Comparison of ENCODE assay signal across 18 cellular contexts in genomic region chr5:75886706-75887105, GRCh38.
DNase-seq lines count a peak whose midpoint lies in the region; FAIRE-seq and TF ChIP-seq lines count a peak whose summit lies in the region.
"Had no signal": no experiment of that assay in that cellular context is flagged by ENCODE, and none has a peak within 500 bp of the region (broad histone marks: within the 10 kb centered on the region; RNA-seq: fewer than 3 reads in every experiment).

No MANE protein-coding gene starts in this region.

- H3K9ac ChIP-seq in OCI-LY3 (ENCODE audit: low read length) (no peak overlapping the region), endothelial cell of umbilical vein (replicated peaks; ENCODE audit: extremely low read depth, insufficient read depth, low read length) (no peak overlapping the region)

- H4K20me1 ChIP-seq in OCI-LY3 (ENCODE audit: insufficient read depth, low read length) (no peaks in the 10 kb centered on the region), endothelial cell of umbilical vein (replicated peaks; ENCODE audit: control insufficient read depth, extremely low read depth, insufficient read depth, low read length) (no peaks in the 10 kb centered on the region)

- H3K79me2 ChIP-seq in OCI-LY3 (ENCODE audit: low read length) (no peaks in the 10 kb centered on the region), endothelial cell of umbilical vein (ENCODE audit: control insufficient read depth, insufficient read depth, low read length) (no peaks in the 10 kb centered on the region)

- FAIRE-seq in endothelial cell of umbilical vein (lab: Jason Lieb, UNC) = no peak
- FAIRE-seq: GM18507 had no signal

- H3K4me3 ChIP-seq in OCI-LY3 (ENCODE audit: low read length) (no peak overlapping the region), endothelial cell of umbilical vein (replicated peaks in 1 of 3; ENCODE audit: insufficient read depth in 1 of 3, low read depth in 1 of 3, low read length in 3 of 3) (no peak overlapping the region), mesodermal cell (ENCODE audit: extremely low read depth, insufficient read depth, low read length, poor library complexity, severe bottlenecking) (no peak overlapping the region)
- H3K4me3 ChIP-seq: SJSA1 had no signal

- CTCF ChIA-PET in endothelial cell of umbilical vein (lab: Charles Lee) = no interaction called here

- H2AFZ ChIP-seq in OCI-LY3 (ENCODE audit: low read depth, low read length) (peak overlapping the region; percentile 79; the same call in 1 of the 2 replicates), endothelial cell of umbilical vein (ENCODE audit: low read depth, low read length) (no peak overlapping the region)

- H3K36me3 ChIP-seq in OCI-LY3 (replicated peaks; ENCODE audit: low read depth, low read length) (no peaks in the 10 kb centered on the region), endothelial cell of umbilical vein (ENCODE audit: control insufficient read depth in 2 of 2, extremely low read depth in 1 of 2, insufficient read depth in 2 of 2, low read length in 2 of 2) (no peaks in the 10 kb centered on the region), mesodermal cell (ENCODE audit: control insufficient read depth, insufficient read depth, low read length) (no peaks in the 10 kb centered on the region)
- H3K36me3 ChIP-seq: SJSA1, WERI-Rb-1 had no signal

- TF ChIP-seq POLR2A in endothelial cell of umbilical vein (IDR thresholded peaks at IDR 0.05; ENCODE audit: low read depth, low read length) = no peak

- POLR2A ChIA-PET in endothelial cell of umbilical vein (lab: Charles Lee) = no interaction called here

- TF ChIP-seq CTCF in OCI-LY3 (IDR thresholded peaks at IDR 0.05; ENCODE audit: low read depth, low read length) (no peak), endothelial cell of umbilical vein (IDR thresholded peaks at IDR 0.05; ENCODE audit: extremely low read depth in 1 of 2, insufficient read depth in 1 of 2, low read depth in 1 of 2, low read length in 2 of 2) (no peak)

- H3K4me1 ChIP-seq in OCI-LY3 (ENCODE audit: low read length) = peaks cover 24% of the 10 kb centered on the region
- H3K4me1 ChIP-seq in endothelial cell of umbilical vein (ENCODE audit: control insufficient read depth, extremely low read depth, insufficient read depth, low read length) = no peaks in the 10 kb centered on the region
- peaks cover 18% of the 10 kb centered on the region for H3K4me1 ChIP-seq in mesodermal cell (ENCODE audit: control insufficient read depth, insufficient read depth, low read length, poor library complexity, severe bottlenecking)
- H3K4me1 ChIP-seq: SJSA1 had no signal

- H3K9me1 ChIP-seq in endothelial cell of umbilical vein (replicated peaks; ENCODE audit: control insufficient read depth, extremely low read depth, insufficient read depth, low read length) = no peaks in the 10 kb centered on the region

- no TSS peak for BruUV-seq in endothelial cell of umbilical vein (replicated peaks; lab: Mats Ljungman, UMichigan)

- intact Hi-C loops in endothelial cell of umbilical vein (cut with micrococcal nuclease) = no loop called here

- WGBS in mesodermal cell (ENCODE audit: insufficient coverage in 2 of 2), 2 experiments = no CpG with 5 or more reads among the region's 2 CpGs

- dilution Hi-C loops in endothelial cell of umbilical vein (cut with MboI; ENCODE audit: extremely low pct_ligation_motif_present, low sequenced_read_pairs) = no loop called here

- no peak overlapping the region for H3K27ac ChIP-seq in OCI-LY3 (ENCODE audit: low read length)
- no peak overlapping the region for H3K27ac ChIP-seq in endothelial cell of umbilical vein (ENCODE audit: insufficient read depth, low read depth, low read length)
- H3K27ac ChIP-seq in mesodermal cell (ENCODE audit: low read depth, low read length, severe bottlenecking) = peak overlapping the region; percentile 86
- H3K27ac ChIP-seq: SJSA1, WERI-Rb-1 had no signal

- H3K4me2 ChIP-seq in OCI-LY3 (ENCODE audit: low read length) = no peak overlapping the region
- H3K4me2 ChIP-seq in endothelial cell of umbilical vein (ENCODE audit: insufficient read depth, low read length) = no peak overlapping the region

- H3K27me3 ChIP-seq in OCI-LY3 (ENCODE audit: low read depth, low read length) (no peaks in the 10 kb centered on the region), endothelial cell of umbilical vein (ENCODE audit: control insufficient read depth in 2 of 2, insufficient read depth in 2 of 2, low read length in 2 of 2) (no peaks in the 10 kb centered on the region)
- H3K27me3 ChIP-seq: SJSA1 had no signal

- DNase-seq in Daoy (ENCODE audit: low read depth) (peak; percentile 17), endothelial cell of umbilical vein (ENCODE audit: low read depth, low spot score) (peak; percentile 7), nucleus accumbens (lab: John Stamatoyannopoulos, UW) (no peak), HuH-7.5 (ENCODE audit: low spot score) (no peak), retina (no peak)
- DNase-seq in activated effector memory CD4-positive, alpha-beta T cell treated with Interleukin-2 at 50 U/mL for 16 hours = no peak
- DNase-seq: activated CD4-positive, alpha-beta T cell treated with anti-CD3 and anti-CD28 coated beads, Interleukin-2, amount 50 U/mL, for 48 hours; activated naive CD4-positive, alpha-beta T cell; activated T-cell treated with anti-CD3 and anti-CD28 coated beads for 4 hours; effector memory CD4-positive, alpha-beta T cell; NCI-H1417; NCI-H2171 treated with DMSO at 0.1 percent for 48 hours; T-helper 2 cell had no signal

- no peaks in the 10 kb centered on the region for H3K9me3 ChIP-seq in OCI-LY3 (ENCODE audit: insufficient read depth, low read length)
- no peaks in the 10 kb centered on the region for H3K9me3 ChIP-seq in endothelial cell of umbilical vein (replicated peaks; ENCODE audit: control insufficient read depth, insufficient read depth, low read length)
- no peaks in the 10 kb centered on the region for H3K9me3 ChIP-seq in mesodermal cell (ENCODE audit: control insufficient read depth, low read length)
- H3K9me3 ChIP-seq: SJSA1 had no signal

TF ChIP-seq in endothelial cell of umbilical vein, 7 proteins besides CTCF, POLR2A, EP300 and RAD21:
- TF ChIP-seq MYC (IDR thresholded peaks at IDR 0.05; ENCODE audit: low read depth, low read length) (no peak), GATA2 (IDR thresholded peaks at IDR 0.05; ENCODE audit: insufficient read depth, insufficient read length, low read depth, low read length) (no peak), POLR2AphosphoS5 (IDR thresholded peaks at IDR 0.05; ENCODE audit: insufficient read depth, low read depth, low read length) (no peak), EZH2 (IDR thresholded peaks at IDR 0.05; ENCODE audit: borderline replicate concordance, low read depth, low read length, severe bottlenecking) (no peak), FOS (IDR thresholded peaks at IDR 0.05; ENCODE audit: borderline replicate concordance, insufficient read depth, low read length) (no peak), JUN (IDR thresholded peaks at IDR 0.05; ENCODE audit: borderline replicate concordance, insufficient read depth, insufficient read length, low read depth) (no peak)
- TF ChIP-seq, protein P1, sequence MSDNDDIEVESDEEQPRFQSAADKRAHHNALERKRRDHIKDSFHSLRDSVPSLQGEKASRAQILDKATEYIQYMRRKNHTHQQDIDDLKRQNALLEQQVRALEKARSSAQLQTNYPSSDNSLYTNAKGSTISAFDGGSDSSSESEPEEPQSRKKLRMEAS (IDR thresholded peaks at IDR 0.05; ENCODE audit: insufficient read depth, insufficient read length) = no peak

Comparison
In these comparisons a context has a peak if more than half of its experiments do, and no peak if none do; other contexts are left out.
1. DNase-seq: peak in Daoy (single experiment) and endothelial cell of umbilical vein (single experiment); none in activated effector memory CD4-positive, alpha-beta T cell treated with Interleukin-2 at 50 U/mL for 16 hours (single experiment), nucleus accumbens (0 of 56), HuH-7.5 (single experiment) and retina (single experiment).